In genomic region chr4:151801547-151802516, GRCh38 we compare ENCODE assay signal across 8 cellular contexts. TPM values are rescaled to one million over a fixed set of nuclear protein-coding genes. Genes with fewer than 3 reads are reported as not detected.
DNase-seq lines count a peak whose midpoint lies in the region; ATAC-seq and TF ChIP-seq lines count a peak whose summit lies in the region.

No MANE protein-coding gene starts in this region.

- BruUV-seq in PC-3 (replicated peaks; lab: Mats Ljungman, UMichigan), result no TSS peak

- DNase-seq in COLO668 (lab: John Stamatoyannopoulos, UW; ENCODE audit: unreplicated experiment) (peak; percentile 47), PC-3 (peak; percentile 56), foreskin keratinocyte (no peak)
- peak; percentile 74 to 76 for DNase-seq in activated T-cell treated with anti-CD3 and anti-CD28 coated beads, Interleukin-2, amount 50 U/mL, for 48 hours
- DNase-seq in stimulated activated CD4-positive, alpha-beta T cell treated with anti-CD3 and anti-CD28 coated beads, Interleukin-15, amount 100 ng/mL, for 1 hour (ENCODE audit: low read depth in 1 of 2, low spot score in 1 of 2), result peak; percentile 16 to 45

- H3K36me3 ChIP-seq in PC-3 (ENCODE audit: low read depth, low read length), result no peaks in the 10 kb centered on the region

- no peaks in the 10 kb centered on the region for H3K79me2 ChIP-seq in PC-3 (ENCODE audit: low read length)

- no peak overlapping the region for H2AFZ ChIP-seq in PC-3 (ENCODE audit: low read length)

- 0 out of 2 replicates have a peak overlapping the region, but pooled peaks have one; percentile 22 for H3K9ac ChIP-seq in PC-3 (ENCODE audit: low read length)

- TF ChIP-seq CTCF in PC-3 (conservative IDR thresholded peaks at IDR 0.05; ENCODE audit: low read depth, low read length) (peak; percentile 81), foreskin keratinocyte (conservative IDR thresholded peaks at IDR 0.05) (peak; percentile 85)

- H3K27me3 ChIP-seq in PC-3 (ENCODE audit: low read length), result no peaks in the 10 kb centered on the region
- no peaks in the 10 kb centered on the region for H3K27me3 ChIP-seq in foreskin keratinocyte

- H4K20me1 ChIP-seq in PC-3 (ENCODE audit: low read length), result no peaks in the 10 kb centered on the region

- peaks cover 16% of the 10 kb centered on the region; the same call in 1 of the 2 replicates for H3K4me1 ChIP-seq in PC-3 (ENCODE audit: insufficient read depth, low read length)
- H3K4me1 ChIP-seq in foreskin keratinocyte, result no peaks in the 10 kb centered on the region

- no peaks in the 10 kb centered on the region for H3K9me3 ChIP-seq in PC-3 (ENCODE audit: low read length)

- POLR2A ChIA-PET in PC-3 (lab: Charles Lee; ENCODE audit: unreplicated experiment), result no interaction called here

- H3K27ac ChIP-seq in PC-3 (ENCODE audit: low read length), result no peak overlapping the region; the same call in 1 of the 2 replicates
- H3K27ac ChIP-seq in foreskin keratinocyte, result no peak overlapping the region

- intact Hi-C loops in PC-3 (cut with micrococcal nuclease), result no loop called here

- ATAC-seq in GM21529 (IDR thresholded peaks at IDR 0.05; ENCODE audit: unreplicated experiment), result peak; percentile 34
- no peak for ATAC-seq in PC-3
- ATAC-seq in foreskin keratinocyte, result no peak
- no peak for ATAC-seq in HG03095 (IDR thresholded peaks at IDR 0.05; ENCODE audit: unreplicated experiment)
- ATAC-seq in GM19452 (IDR thresholded peaks at IDR 0.05; ENCODE audit: unreplicated experiment), result no peak

- no peak overlapping the region for H3K4me3 ChIP-seq in PC-3 (ENCODE audit: low read length)

- H3K9me2 ChIP-seq in PC-3 (replicated peaks; ENCODE audit: low read length), result no peaks in the 10 kb centered on the region

- H3F3A ChIP-seq in PC-3 (ENCODE audit: low read length, unreplicated experiment), result no peaks in the 10 kb centered on the region

- H3K4me2 ChIP-seq in PC-3 (ENCODE audit: low read length), result no peak overlapping the region

- CTCF ChIA-PET in PC-3 (lab: Charles Lee), result interaction anchor here (0.6 kb wide), 1 partner anchor 74 kb away, joined by 5 read pairs; no protein-coding TSS in a partner anchor

RNA-seq across cellular contexts. Expression of gene GATB, which starts 41.0 kb away (rescaled TPM):
- total RNA-seq in PC-3 (2014; rRNA removed) (20.4 and 22.7 TPM in 2 replicates), foreskin keratinocyte (20.9 and 21.4 TPM in 2 replicates)
- 23.1 and 25.2 TPM in 2 replicates for polyA plus RNA-seq in foreskin keratinocyte

Comparison
In these comparisons a context has a peak if more than half of its experiments do, and no peak if none do; other contexts are left out.
1. DNase-seq: peak in COLO668 (single experiment), PC-3 (single experiment), activated T-cell treated with anti-CD3 and anti-CD28 coated beads, Interleukin-2, amount 50 U/mL, for 48 hours (2 of 2) and stimulated activated CD4-positive, alpha-beta T cell treated with anti-CD3 and anti-CD28 coated beads, Interleukin-15, amount 100 ng/mL, for 1 hour (2 of 2); none in foreskin keratinocyte (0 of 2).